Comparison of ENCODE assay signal across 9 cellular contexts in the genomic region with DNA sequence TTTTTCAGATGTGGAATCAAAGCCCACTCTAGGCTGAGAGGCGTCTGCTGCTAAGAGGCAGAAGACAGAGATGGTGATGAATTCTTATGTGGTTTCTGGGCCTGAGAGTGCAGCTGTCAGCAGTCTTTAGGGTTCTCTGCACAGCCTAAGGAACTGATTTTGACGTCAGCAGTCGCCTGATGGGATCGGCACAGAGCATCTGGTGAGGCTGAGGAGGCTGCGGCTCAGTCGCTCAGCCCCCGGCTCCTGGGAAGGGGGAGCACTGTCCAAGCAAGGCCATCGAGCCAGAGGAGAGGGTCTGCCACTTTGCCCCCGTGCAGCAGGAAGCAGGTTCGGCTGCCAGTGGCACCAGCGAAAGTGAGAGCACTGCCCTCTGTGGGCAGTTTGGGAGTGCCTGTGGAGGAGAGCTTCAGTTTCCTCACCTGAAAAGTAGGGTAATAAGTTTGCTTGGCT.
DNase-seq lines count a peak whose midpoint lies in the region; ATAC-seq and TF ChIP-seq lines count a peak whose summit lies in the region.
"Had no signal": no experiment of that assay in that cellular context is flagged by ENCODE, and none has a peak within 500 bp of the region (broad histone marks: within the 10 kb centered on the region; RNA-seq: fewer than 3 reads in every experiment).

No MANE protein-coding gene starts in this region.

- intact Hi-C loops in ascending aorta (cut with DNase I) = loop anchor here (1.0 to 2.0 kb wide), 3 partner anchors 14 to 60 kb away; no protein-coding TSS in a partner anchor

- TF ChIP-seq CTCF in MM.1S (IDR thresholded peaks at IDR 0.05; ENCODE audit: low read length) (peak; percentile 43), ascending aorta (IDR thresholded peaks at IDR 0.05) (peak in 2 of 3 experiments; percentile 30 to 56)

- H3K79me2 ChIP-seq in MM.1S (ENCODE audit: low read length) = no peaks in the 10 kb centered on the region

- H3K27ac ChIP-seq in MM.1S (ENCODE audit: low read length) (peak overlapping the region; percentile 71), ascending aorta (peak overlapping the region; percentile 87 to 89), layer of hippocampus (ENCODE audit: low read depth, low read length) (peak overlapping the region; percentile 95), subcutaneous abdominal adipose tissue (ENCODE audit: low read depth, low read length) (peak overlapping the region; percentile 89)
- H3K27ac ChIP-seq: epithelial cell of prostate had no signal

- H3K4me1 ChIP-seq in MM.1S (ENCODE audit: low read length) (peaks cover 21% of the 10 kb centered on the region), ascending aorta (peaks cover 59 to 93% of the 10 kb centered on the region in 2 donors), subcutaneous abdominal adipose tissue (ENCODE audit: control insufficient read depth in 5 of 5, insufficient read depth in 5 of 5, low read length in 5 of 5) (peaks cover 19 to 87% (median 83%) of the 10 kb centered on the region in 5 donors)

- DNase-seq in C1 segment of cervical spinal cord (lab: John Stamatoyannopoulos, UW) = peak in 11 of 14 donors; percentile 60 to 87 (median 73)
- peak; percentile 87 for DNase-seq in MM.1S
- peak in 1 of 2 donors; percentile 40 for DNase-seq in ascending aorta (ENCODE audit: low spot score in 2 of 2)
- DNase-seq in MG63 = no peak

- no peaks in the 10 kb centered on the region for H3K9me3 ChIP-seq in MM.1S (replicated peaks; ENCODE audit: insufficient read depth, low read length)
- H3K9me3 ChIP-seq in ascending aorta = no peaks in the 10 kb centered on the region
- H3K9me3 ChIP-seq in subcutaneous abdominal adipose tissue (ENCODE audit: control insufficient read depth in 5 of 5, low read length in 5 of 5) = no peaks in the 10 kb centered on the region
- no peaks in the 10 kb centered on the region for H3K9me3 ChIP-seq in MG63

- no peaks in the 10 kb centered on the region for H3K9me2 ChIP-seq in MM.1S (replicated peaks; ENCODE audit: insufficient read depth, low read length)

- peaks cover 8% of the 10 kb centered on the region for H3F3A ChIP-seq in MM.1S (ENCODE audit: insufficient read depth, low read length)

- H3K9ac ChIP-seq in MM.1S (ENCODE audit: low read length) = peak overlapping the region; percentile 71
- H3K9ac ChIP-seq in subcutaneous abdominal adipose tissue (ENCODE audit: low read length in 5 of 5) = peak overlapping the region in 2 of 5 donors; percentile 32 to 62

- H3K4me3 ChIP-seq in MM.1S (ENCODE audit: low read length) (peak overlapping the region; percentile 67), ascending aorta (peak overlapping the region; percentile 23 to 31), subcutaneous abdominal adipose tissue (ENCODE audit: low read depth in 1 of 5, low read length in 5 of 5) (peak overlapping the region in 3 of 5 donors; percentile 6 to 8 (median 6)), MG63 (no peak overlapping the region)

- no peak for ATAC-seq in HG03378 (IDR thresholded peaks at IDR 0.05; ENCODE audit: unreplicated experiment)
- ATAC-seq in HG03135 (IDR thresholded peaks at IDR 0.05; ENCODE audit: unreplicated experiment) = no peak

- H3K36me3 ChIP-seq in MM.1S (replicated peaks; ENCODE audit: insufficient read depth, low read length) (no peaks in the 10 kb centered on the region), ascending aorta (no peaks in the 10 kb centered on the region), subcutaneous abdominal adipose tissue (ENCODE audit: control insufficient read depth in 5 of 5, insufficient read depth in 5 of 5, low read length in 5 of 5) (peaks cover 0 to 11% (median 6%) of the 10 kb centered on the region in 5 donors), MG63 (no peaks in the 10 kb centered on the region)

- no peaks in the 10 kb centered on the region for H3K27me3 ChIP-seq in MM.1S (replicated peaks; ENCODE audit: insufficient read depth, low read length)
- H3K27me3 ChIP-seq in ascending aorta = no peaks in the 10 kb centered on the region
- no peaks in the 10 kb centered on the region for H3K27me3 ChIP-seq in layer of hippocampus (ENCODE audit: control insufficient read depth, insufficient read depth, low read length)
- no peaks in the 10 kb centered on the region for H3K27me3 ChIP-seq in subcutaneous abdominal adipose tissue (ENCODE audit: control insufficient read depth in 5 of 5, insufficient read depth in 4 of 5, low read length in 5 of 5)
- H3K27me3 ChIP-seq in MG63 = no peaks in the 10 kb centered on the region

- peak overlapping the region; percentile 84 for H3K4me2 ChIP-seq in MM.1S (ENCODE audit: low read depth, low read length)

- no peaks in the 10 kb centered on the region for H4K20me1 ChIP-seq in MM.1S (ENCODE audit: insufficient read depth, low read length)

- peak overlapping the region; percentile 53 for H2AFZ ChIP-seq in MM.1S (ENCODE audit: low read length)
